ENCODE assay signal across 21 cellular contexts in genomic region chr18:57965246-57965645, GRCh38.
DNase-seq lines count a peak whose midpoint lies in the region; ATAC-seq, FAIRE-seq and TF ChIP-seq lines count a peak whose summit lies in the region.
"Had no signal": no experiment of that assay in that cellular context is flagged by ENCODE, and none has a peak within 500 bp of the region (broad histone marks: within the 10 kb centered on the region; RNA-seq: fewer than 3 reads in every experiment).

No MANE protein-coding gene starts in this region.

- 41% methylated on average over 6 of the region's 6 CpGs for WGBS in K562 (ENCODE audit: insufficient coverage, low coverage, missing lambda C conversion rate)
- 82 to 86% (median 83%) methylated on average over 6 of the region's 6 CpGs for WGBS in heart left ventricle, 4 donors

- no peak for TF ChIP-seq CTCF in GM12864 (IDR thresholded peaks at IDR 0.05; ENCODE audit: low read depth, low read length, missing control alignments)
- no peak for TF ChIP-seq CTCF in K562 (IDR thresholded peaks at IDR 0.05 in 2 of 3, conservative IDR thresholded peaks at IDR 0.05 in 1 of 3; ENCODE audit: insufficient read depth in 2 of 3, low read depth in 1 of 3, low read length in 3 of 3)
- TF ChIP-seq CTCF in PC-3 (conservative IDR thresholded peaks at IDR 0.05; ENCODE audit: low read depth, low read length) = no peak
- no peak for TF ChIP-seq CTCF in heart left ventricle (IDR thresholded peaks at IDR 0.05)

- H3K36me3 ChIP-seq in K562 (ENCODE audit: control insufficient read depth, insufficient read depth, low read length) (no peaks in the 10 kb centered on the region), PC-3 (ENCODE audit: low read depth, low read length) (no peaks in the 10 kb centered on the region), heart left ventricle (no peaks in the 10 kb centered on the region)
- H3K36me3 ChIP-seq: left lung had no signal

- H3K9me1 ChIP-seq in K562 (ENCODE audit: control insufficient read depth, insufficient read depth, low read length) = no peaks in the 10 kb centered on the region

- POLR2A ChIA-PET in K562 (lab: Yijun Ruan, JAX) = interaction anchor here (0.9 to 2.0 kb wide), 3 partner anchors 8 to 114 kb away, joined by 3 to 5 read pairs (median 3); no protein-coding TSS in a partner anchor
- POLR2A ChIA-PET in PC-3 (lab: Charles Lee; ENCODE audit: unreplicated experiment) = no interaction called here

- ATAC-seq in GM19455 (IDR thresholded peaks at IDR 0.05; ENCODE audit: unreplicated experiment) (peak; percentile 75), K562 (no peak; the same call in 2 of the 3 replicates), PC-3 (no peak), heart left ventricle (no peak)
- ATAC-seq: left lung, psoas muscle had no signal

- no peaks in the 10 kb centered on the region for H4K20me1 ChIP-seq in K562 (replicated peaks; ENCODE audit: control insufficient read depth, insufficient read depth, low read length)
- no peaks in the 10 kb centered on the region for H4K20me1 ChIP-seq in PC-3 (ENCODE audit: low read length)

- TF ChIP-seq RAD21 in K562 (CRISPR knock-in tag; conservative IDR thresholded peaks at IDR 0.05 in 1 of 2, IDR thresholded peaks at IDR 0.05 in 1 of 2) = no peak

- H3K27me3 ChIP-seq in K562 (ENCODE audit: control insufficient read depth in 2 of 2, insufficient read depth in 2 of 2, low read length in 2 of 2) (no peaks in the 10 kb centered on the region), PC-3 (ENCODE audit: low read length) (no peaks in the 10 kb centered on the region), heart left ventricle (no peaks in the 10 kb centered on the region)
- H3K27me3 ChIP-seq: left lung had no signal

- H3K27ac ChIP-seq in K562 (ENCODE audit: extremely low read depth, low read depth, low read length) (no peak overlapping the region), PC-3 (ENCODE audit: low read length) (no peak overlapping the region), heart left ventricle (no peak overlapping the region)
- H3K27ac ChIP-seq: left lung, psoas muscle had no signal

- TF ChIP-seq POLR2A in K562 (conservative IDR thresholded peaks at IDR 0.05) = no peak
- TF ChIP-seq POLR2A in heart left ventricle (IDR thresholded peaks at IDR 0.05) = no peak

- H2AFZ ChIP-seq in K562 (ENCODE audit: low read depth, low read length) (peak overlapping the region; percentile 72), PC-3 (ENCODE audit: low read length) (no peak overlapping the region)

- H3K4me3 ChIP-seq in GM12864 (ENCODE audit: low read depth, low read length) (no peak overlapping the region; the same call in 1 of the 2 replicates), K562 (no peak overlapping the region), PC-3 (ENCODE audit: low read length) (no peak overlapping the region), heart left ventricle (no peak overlapping the region)
- H3K4me3 ChIP-seq: left lung, psoas muscle had no signal

- no peaks in the 10 kb centered on the region for H3K9me2 ChIP-seq in PC-3 (replicated peaks; ENCODE audit: low read length)

- H3K9ac ChIP-seq in K562 (ENCODE audit: insufficient read depth in 1 of 2, low read depth in 2 of 2, low read length in 2 of 2) = no peak overlapping the region; a peak in 1 of 4 replicates
- H3K9ac ChIP-seq in PC-3 (ENCODE audit: low read length) = no peak overlapping the region

- H3K79me2 ChIP-seq in K562 (ENCODE audit: control insufficient read depth, insufficient read depth, low read length) (no peaks in the 10 kb centered on the region), PC-3 (ENCODE audit: low read length) (no peaks in the 10 kb centered on the region)

- no peak for FAIRE-seq in K562 (lab: Jason Lieb, UNC)

- BruUV-seq in K562 (replicated peaks; lab: Mats Ljungman, UMichigan) (no TSS peak), PC-3 (replicated peaks; lab: Mats Ljungman, UMichigan) (no TSS peak)

- DNase-seq in GM12864 (ENCODE audit: low read depth) (peak; percentile 64), NAMALWA (ENCODE audit: low spot score) (peak; percentile 49), K562 (ENCODE audit: extremely low read depth in 1 of 4, low spot score in 3 of 4) (no peak), PC-3 (no peak), NCI-H1048 (lab: John Stamatoyannopoulos, UW) (no peak), heart left ventricle (no peak), KG1 (lab: John Stamatoyannopoulos, UW) (no peak)
- DNase-seq: activated CD4-positive, CD25-positive, alpha-beta regulatory T cell treated with anti-CD3 and anti-CD28 coated beads, Interleukin-2, amount 50 U/mL, for 72 hours; CD4-positive, CD25-positive, alpha-beta regulatory T cell; GF-D8; H7; IMR-90; left lung; NCI-H1105 treated with DMSO at 0.1 percent for 48 hours; NCI-H2107; NCI-H524; psoas muscle; small intestine; stimulated activated CD4-positive, alpha-beta T cell treated with anti-CD3 and anti-CD28 coated beads, Interleukin-2, amount 100 ng/mL, for 48 hours; T-helper 2 cell had no signal

- H3F3A ChIP-seq in PC-3 (ENCODE audit: low read length, unreplicated experiment) = no peaks in the 10 kb centered on the region

- in situ Hi-C loops in K562 (cut with MboI) = no loop called here

- H3K4me2 ChIP-seq in K562 (ENCODE audit: insufficient read depth, low read length) (no peak overlapping the region), PC-3 (ENCODE audit: low read length) (no peak overlapping the region)

- H3K4me1 ChIP-seq in K562 (replicated peaks in 1 of 2; ENCODE audit: control insufficient read depth in 2 of 2, insufficient read depth in 2 of 2, low read length in 2 of 2) = no peaks in the 10 kb centered on the region; a peak in 1 of 5 replicates
- H3K4me1 ChIP-seq in PC-3 (ENCODE audit: insufficient read depth, low read length) = peaks cover 7% of the 10 kb centered on the region; the same call in 1 of the 2 replicates
- no peaks in the 10 kb centered on the region for H3K4me1 ChIP-seq in heart left ventricle
- H3K4me1 ChIP-seq: left lung, psoas muscle had no signal

- intact Hi-C loops in K562 (cut with micrococcal nuclease) (no loop called here), PC-3 (cut with micrococcal nuclease) (loop anchor here (10.0 kb wide), 1 partner anchor 50 kb away; no protein-coding TSS in a partner anchor), heart left ventricle (cut with DNase I) (no loop called here)

- no peaks in the 10 kb centered on the region for H3K9me3 ChIP-seq in K562 (replicated peaks; ENCODE audit: control insufficient read depth, insufficient read depth, low read depth, low read length)
- H3K9me3 ChIP-seq in PC-3 (ENCODE audit: low read length) = no peaks in the 10 kb centered on the region
- H3K9me3 ChIP-seq in heart left ventricle = peaks cover 0 to 5% (median 0%) of the 10 kb centered on the region in 12 donors
- H3K9me3 ChIP-seq: left lung, psoas muscle had no signal

- TF ChIP-seq EP300 in K562 (IDR thresholded peaks at IDR 0.05; ENCODE audit: low read length) = no peak

- CTCF ChIA-PET in K562 (lab: Yijun Ruan, JAX; ENCODE audit: low intra/inter-chr PET ratio) (no interaction called here), PC-3 (lab: Charles Lee) (no interaction called here)

TF ChIP-seq in K562, 482 proteins besides CTCF, POLR2A, EP300 and RAD21:
- TF ChIP-seq PCBP2 (IDR thresholded peaks at IDR 0.05; ENCODE audit: low read depth, low read length, poor library complexity, severe bottlenecking) = no peak
- TF ChIP-seq SPI1 (IDR thresholded peaks at IDR 0.05; ENCODE audit: borderline replicate concordance, low read depth, low read length) = peak; percentile 67; the same call in 1 of the 2 replicates
- TF ChIP-seq, protein P1, sequence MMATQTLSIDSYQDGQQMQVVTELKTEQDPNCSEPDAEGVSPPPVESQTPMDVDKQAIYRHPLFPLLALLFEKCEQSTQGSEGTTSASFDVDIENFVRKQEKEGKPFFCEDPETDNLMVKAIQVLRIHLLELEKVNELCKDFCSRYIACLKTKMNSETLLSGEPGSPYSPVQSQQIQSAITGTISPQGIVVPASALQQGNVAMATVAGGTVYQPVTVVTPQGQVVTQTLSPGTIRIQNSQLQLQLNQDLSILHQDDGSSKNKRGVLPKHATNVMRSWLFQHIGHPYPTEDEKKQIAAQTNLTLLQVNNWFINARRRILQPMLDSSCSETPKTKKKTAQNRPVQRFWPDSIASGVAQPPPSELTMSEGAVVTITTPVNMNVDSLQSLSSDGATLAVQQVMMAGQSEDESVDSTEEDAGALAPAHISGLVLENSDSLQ (IDR thresholded peaks at IDR 0.05) = peak; percentile 90
- peak; percentile 21; the same call in 1 of the 2 replicates for TF ChIP-seq FOXM1 (IDR thresholded peaks at IDR 0.05; ENCODE audit: low read depth)
- TF ChIP-seq FOXM1 (CRISPR knock-in tag; IDR thresholded peaks at IDR 0.05; ENCODE audit: low read depth) = no peak
- no peak for TF ChIP-seq ZNF584 (CRISPR knock-in tag; IDR thresholded peaks at IDR 0.05; ENCODE audit: low read depth)
- TF ChIP-seq ATF4 (CRISPR knock-in tag; IDR thresholded peaks at IDR 0.05) = no peak

Comparison
In these comparisons a context has a peak if more than half of its experiments do, and no peak if none do; other contexts are left out.
1. DNase-seq: peak in GM12864 (single experiment) and NAMALWA (single experiment); none in K562 (0 of 4), PC-3 (single experiment), NCI-H1048 (single experiment), heart left ventricle (0 of 5) and KG1 (single experiment).